In the genomic region with DNA sequence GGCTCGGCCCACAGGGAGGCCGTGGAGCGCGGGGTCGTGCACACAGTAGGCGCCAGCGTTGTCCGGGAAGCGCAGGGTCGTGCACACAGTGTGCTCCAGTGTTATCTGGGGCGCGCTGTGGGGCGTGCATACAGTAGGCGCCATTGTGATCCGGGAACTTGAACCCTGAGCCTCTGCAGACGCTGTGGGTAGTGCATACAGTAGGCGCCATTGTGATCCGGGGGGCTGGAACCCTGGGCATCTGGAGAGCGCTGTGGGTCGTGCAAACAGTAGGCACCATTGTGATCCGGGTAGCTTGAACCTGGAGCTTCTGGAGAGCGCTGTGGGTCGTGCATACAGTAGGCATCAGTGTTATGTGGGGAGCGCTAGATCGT, we compare ENCODE assay signal across 1 cellular context.
TF ChIP-seq lines count a peak whose summit lies in the region.

No MANE protein-coding gene starts in this region.

TF ChIP-seq in HepG2, 621 proteins besides CTCF, POLR2A, EP300 and RAD21 (continued from another document and continues in another):
- TF ChIP-seq, protein P1, sequence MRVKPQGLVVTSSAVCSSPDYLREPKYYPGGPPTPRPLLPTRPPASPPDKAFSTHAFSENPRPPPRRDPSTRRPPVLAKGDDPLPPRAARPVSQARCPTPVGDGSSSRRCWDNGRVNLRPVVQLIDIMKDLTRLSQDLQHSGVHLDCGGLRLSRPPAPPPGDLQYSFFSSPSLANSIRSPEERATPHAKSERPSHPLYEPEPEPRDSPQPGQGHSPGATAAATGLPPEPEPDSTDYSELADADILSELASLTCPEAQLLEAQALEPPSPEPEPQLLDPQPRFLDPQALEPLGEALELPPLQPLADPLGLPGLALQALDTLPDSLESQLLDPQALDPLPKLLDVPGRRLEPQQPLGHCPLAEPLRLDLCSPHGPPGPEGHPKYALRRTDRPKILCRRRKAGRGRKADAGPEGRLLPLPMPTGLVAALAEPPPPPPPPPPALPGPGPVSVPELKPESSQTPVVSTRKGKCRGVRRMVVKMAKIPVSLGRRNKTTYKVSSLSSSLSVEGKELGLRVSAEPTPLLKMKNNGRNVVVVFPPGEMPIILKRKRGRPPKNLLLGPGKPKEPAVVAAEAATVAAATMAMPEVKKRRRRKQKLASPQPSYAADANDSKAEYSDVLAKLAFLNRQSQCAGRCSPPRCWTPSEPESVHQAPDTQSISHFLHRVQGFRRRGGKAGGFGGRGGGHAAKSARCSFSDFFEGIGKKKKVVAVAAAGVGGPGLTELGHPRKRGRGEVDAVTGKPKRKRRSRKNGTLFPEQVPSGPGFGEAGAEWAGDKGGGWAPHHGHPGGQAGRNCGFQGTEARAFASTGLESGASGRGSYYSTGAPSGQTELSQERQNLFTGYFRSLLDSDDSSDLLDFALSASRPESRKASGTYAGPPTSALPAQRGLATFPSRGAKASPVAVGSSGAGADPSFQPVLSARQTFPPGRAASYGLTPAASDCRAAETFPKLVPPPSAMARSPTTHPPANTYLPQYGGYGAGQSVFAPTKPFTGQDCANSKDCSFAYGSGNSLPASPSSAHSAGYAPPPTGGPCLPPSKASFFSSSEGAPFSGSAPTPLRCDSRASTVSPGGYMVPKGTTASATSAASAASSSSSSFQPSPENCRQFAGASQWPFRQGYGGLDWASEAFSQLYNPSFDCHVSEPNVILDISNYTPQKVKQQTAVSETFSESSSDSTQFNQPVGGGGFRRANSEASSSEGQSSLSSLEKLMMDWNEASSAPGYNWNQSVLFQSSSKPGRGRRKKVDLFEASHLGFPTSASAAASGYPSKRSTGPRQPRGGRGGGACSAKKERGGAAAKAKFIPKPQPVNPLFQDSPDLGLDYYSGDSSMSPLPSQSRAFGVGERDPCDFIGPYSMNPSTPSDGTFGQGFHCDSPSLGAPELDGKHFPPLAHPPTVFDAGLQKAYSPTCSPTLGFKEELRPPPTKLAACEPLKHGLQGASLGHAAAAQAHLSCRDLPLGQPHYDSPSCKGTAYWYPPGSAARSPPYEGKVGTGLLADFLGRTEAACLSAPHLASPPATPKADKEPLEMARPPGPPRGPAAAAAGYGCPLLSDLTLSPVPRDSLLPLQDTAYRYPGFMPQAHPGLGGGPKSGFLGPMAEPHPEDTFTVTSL (CRISPR knock-in tag; IDR thresholded peaks at IDR 0.05; ENCODE audit: borderline replicate concordance): no peak
- TF ChIP-seq TGIF2 (CRISPR knock-in tag; IDR thresholded peaks at IDR 0.05): no peak
- TF ChIP-seq, protein P2, sequence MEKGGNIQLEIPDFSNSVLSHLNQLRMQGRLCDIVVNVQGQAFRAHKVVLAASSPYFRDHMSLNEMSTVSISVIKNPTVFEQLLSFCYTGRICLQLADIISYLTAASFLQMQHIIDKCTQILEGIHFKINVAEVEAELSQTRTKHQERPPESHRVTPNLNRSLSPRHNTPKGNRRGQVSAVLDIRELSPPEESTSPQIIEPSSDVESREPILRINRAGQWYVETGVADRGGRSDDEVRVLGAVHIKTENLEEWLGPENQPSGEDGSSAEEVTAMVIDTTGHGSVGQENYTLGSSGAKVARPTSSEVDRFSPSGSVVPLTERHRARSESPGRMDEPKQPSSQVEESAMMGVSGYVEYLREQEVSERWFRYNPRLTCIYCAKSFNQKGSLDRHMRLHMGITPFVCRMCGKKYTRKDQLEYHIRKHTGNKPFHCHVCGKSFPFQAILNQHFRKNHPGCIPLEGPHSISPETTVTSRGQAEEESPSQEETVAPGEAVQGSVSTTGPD (CRISPR knock-in tag; IDR thresholded peaks at IDR 0.05): no peak
- no peak for TF ChIP-seq NFRKB (IDR thresholded peaks at IDR 0.05)
- TF ChIP-seq ZKSCAN1 (IDR thresholded peaks at IDR 0.05; ENCODE audit: low read length): peak; percentile 16; the same call in 1 of the 2 replicates
- TF ChIP-seq SSRP1 (CRISPR knock-in tag; IDR thresholded peaks at IDR 0.05): 0 out of 2 replicates have a peak, but pooled peaks have one; percentile 38
- TF ChIP-seq, protein P3, sequence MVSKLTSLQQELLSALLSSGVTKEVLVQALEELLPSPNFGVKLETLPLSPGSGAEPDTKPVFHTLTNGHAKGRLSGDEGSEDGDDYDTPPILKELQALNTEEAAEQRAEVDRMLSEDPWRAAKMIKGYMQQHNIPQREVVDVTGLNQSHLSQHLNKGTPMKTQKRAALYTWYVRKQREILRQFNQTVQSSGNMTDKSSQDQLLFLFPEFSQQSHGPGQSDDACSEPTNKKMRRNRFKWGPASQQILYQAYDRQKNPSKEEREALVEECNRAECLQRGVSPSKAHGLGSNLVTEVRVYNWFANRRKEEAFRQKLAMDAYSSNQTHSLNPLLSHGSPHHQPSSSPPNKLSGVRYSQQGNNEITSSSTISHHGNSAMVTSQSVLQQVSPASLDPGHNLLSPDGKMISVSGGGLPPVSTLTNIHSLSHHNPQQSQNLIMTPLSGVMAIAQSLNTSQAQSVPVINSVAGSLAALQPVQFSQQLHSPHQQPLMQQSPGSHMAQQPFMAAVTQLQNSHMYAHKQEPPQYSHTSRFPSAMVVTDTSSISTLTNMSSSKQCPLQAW (CRISPR knock-in tag; IDR thresholded peaks at IDR 0.05): peak; percentile 35; the same call in 1 of the 2 replicates
- TF ChIP-seq ZNF550 (CRISPR knock-in tag; IDR thresholded peaks at IDR 0.05; ENCODE audit: borderline replicate concordance): 0 out of 2 replicates have a peak, but pooled peaks have one; percentile 41
- TF ChIP-seq ZBTB1 (CRISPR knock-in tag; IDR thresholded peaks at IDR 0.05; ENCODE audit: borderline replicate concordance): no peak
- TF ChIP-seq, protein P4, sequence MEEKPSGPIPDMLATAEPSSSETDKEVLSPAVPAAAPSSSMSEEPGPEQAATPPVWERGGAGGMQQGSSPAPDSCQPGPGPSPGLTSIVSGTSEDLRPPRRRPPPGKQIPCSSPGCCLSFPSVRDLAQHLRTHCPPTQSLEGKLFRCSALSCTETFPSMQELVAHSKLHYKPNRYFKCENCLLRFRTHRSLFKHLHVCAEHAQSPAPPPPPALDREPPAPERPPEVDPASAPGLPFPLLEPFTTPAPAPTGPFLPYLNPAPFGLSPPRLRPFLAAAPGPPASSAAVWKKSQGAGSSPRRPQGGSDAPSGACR (CRISPR knock-in tag; IDR thresholded peaks at IDR 0.05): 0 out of 2 replicates have a peak, but pooled peaks have one; percentile 18
- TF ChIP-seq ZNF891 (CRISPR knock-in tag; IDR thresholded peaks at IDR 0.05): 0 out of 2 replicates have a peak, but pooled peaks have one; percentile 63
- no peak for TF ChIP-seq SETDB1 (CRISPR knock-in tag; IDR thresholded peaks at IDR 0.05; ENCODE audit: borderline replicate concordance)
- peak; percentile 2; the same call in 1 of the 2 replicates for TF ChIP-seq ZIK1 (CRISPR knock-in tag; IDR thresholded peaks at IDR 0.05; ENCODE audit: borderline replicate concordance, low read depth)
- TF ChIP-seq, protein P5, sequence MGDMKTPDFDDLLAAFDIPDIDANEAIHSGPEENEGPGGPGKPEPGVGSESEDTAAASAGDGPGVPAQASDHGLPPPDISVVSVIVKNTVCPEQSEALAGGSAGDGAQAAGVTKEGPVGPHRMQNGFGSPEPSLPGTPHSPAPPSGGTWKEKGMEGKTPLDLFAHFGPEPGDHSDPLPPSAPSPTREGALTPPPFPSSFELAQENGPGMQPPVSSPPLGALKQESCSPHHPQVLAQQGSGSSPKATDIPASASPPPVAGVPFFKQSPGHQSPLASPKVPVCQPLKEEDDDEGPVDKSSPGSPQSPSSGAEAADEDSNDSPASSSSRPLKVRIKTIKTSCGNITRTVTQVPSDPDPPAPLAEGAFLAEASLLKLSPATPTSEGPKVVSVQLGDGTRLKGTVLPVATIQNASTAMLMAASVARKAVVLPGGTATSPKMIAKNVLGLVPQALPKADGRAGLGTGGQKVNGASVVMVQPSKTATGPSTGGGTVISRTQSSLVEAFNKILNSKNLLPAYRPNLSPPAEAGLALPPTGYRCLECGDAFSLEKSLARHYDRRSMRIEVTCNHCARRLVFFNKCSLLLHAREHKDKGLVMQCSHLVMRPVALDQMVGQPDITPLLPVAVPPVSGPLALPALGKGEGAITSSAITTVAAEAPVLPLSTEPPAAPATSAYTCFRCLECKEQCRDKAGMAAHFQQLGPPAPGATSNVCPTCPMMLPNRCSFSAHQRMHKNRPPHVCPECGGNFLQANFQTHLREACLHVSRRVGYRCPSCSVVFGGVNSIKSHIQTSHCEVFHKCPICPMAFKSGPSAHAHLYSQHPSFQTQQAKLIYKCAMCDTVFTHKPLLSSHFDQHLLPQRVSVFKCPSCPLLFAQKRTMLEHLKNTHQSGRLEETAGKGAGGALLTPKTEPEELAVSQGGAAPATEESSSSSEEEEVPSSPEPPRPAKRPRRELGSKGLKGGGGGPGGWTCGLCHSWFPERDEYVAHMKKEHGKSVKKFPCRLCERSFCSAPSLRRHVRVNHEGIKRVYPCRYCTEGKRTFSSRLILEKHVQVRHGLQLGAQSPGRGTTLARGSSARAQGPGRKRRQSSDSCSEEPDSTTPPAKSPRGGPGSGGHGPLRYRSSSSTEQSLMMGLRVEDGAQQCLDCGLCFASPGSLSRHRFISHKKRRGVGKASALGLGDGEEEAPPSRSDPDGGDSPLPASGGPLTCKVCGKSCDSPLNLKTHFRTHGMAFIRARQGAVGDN (CRISPR knock-in tag; IDR thresholded peaks at IDR 0.05): peak; percentile 51
- TF ChIP-seq HNRNPK (IDR thresholded peaks at IDR 0.05; ENCODE audit: low read depth, low read length, poor library complexity, severe bottlenecking): no peak
- peak; percentile 39 for TF ChIP-seq AGO1 (IDR thresholded peaks at IDR 0.05; ENCODE audit: low read depth, low read length, poor library complexity, severe bottlenecking)
- TF ChIP-seq, protein P6, sequence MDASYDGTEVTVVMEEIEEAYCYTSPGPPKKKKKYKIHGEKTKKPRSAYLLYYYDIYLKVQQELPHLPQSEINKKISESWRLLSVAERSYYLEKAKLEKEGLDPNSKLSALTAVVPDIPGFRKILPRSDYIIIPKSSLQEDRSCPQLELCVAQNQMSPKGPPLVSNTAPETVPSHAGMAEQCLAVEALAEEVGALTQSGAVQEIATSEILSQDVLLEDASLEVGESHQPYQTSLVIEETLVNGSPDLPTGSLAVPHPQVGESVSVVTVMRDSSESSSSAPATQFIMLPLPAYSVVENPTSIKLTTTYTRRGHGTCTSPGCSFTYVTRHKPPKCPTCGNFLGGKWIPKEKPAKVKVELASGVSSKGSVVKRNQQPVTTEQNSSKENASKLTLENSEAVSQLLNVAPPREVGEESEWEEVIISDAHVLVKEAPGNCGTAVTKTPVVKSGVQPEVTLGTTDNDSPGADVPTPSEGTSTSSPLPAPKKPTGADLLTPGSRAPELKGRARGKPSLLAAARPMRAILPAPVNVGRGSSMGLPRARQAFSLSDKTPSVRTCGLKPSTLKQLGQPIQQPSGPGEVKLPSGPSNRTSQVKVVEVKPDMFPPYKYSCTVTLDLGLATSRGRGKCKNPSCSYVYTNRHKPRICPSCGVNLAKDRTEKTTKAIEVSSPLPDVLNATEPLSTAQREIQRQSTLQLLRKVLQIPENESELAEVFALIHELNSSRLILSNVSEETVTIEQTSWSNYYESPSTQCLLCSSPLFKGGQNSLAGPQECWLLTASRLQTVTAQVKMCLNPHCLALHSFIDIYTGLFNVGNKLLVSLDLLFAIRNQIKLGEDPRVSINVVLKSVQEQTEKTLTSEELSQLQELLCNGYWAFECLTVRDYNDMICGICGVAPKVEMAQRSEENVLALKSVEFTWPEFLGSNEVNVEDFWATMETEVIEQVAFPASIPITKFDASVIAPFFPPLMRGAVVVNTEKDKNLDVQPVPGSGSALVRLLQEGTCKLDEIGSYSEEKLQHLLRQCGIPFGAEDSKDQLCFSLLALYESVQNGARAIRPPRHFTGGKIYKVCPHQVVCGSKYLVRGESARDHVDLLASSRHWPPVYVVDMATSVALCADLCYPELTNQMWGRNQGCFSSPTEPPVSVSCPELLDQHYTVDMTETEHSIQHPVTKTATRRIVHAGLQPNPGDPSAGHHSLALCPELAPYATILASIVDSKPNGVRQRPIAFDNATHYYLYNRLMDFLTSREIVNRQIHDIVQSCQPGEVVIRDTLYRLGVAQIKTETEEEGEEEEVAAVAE (CRISPR knock-in tag; IDR thresholded peaks at IDR 0.05; ENCODE audit: borderline replicate concordance): no peak
- peak; percentile 76 for TF ChIP-seq ZMYM3 (CRISPR knock-in tag; IDR thresholded peaks at IDR 0.05)
- 0 out of 2 replicates have a peak, but pooled peaks have one; percentile 25 for TF ChIP-seq ZNF430 (CRISPR knock-in tag; IDR thresholded peaks at IDR 0.05)
- TF ChIP-seq KMT2B (CRISPR knock-in tag; IDR thresholded peaks at IDR 0.05): 0 out of 2 replicates have a peak, but pooled peaks have one; percentile 4
- TF ChIP-seq AGO2 (optimal IDR thresholded peaks at IDR 0.05; ENCODE audit: low read depth, low read length): peak; percentile 80
- TF ChIP-seq, protein P7, sequence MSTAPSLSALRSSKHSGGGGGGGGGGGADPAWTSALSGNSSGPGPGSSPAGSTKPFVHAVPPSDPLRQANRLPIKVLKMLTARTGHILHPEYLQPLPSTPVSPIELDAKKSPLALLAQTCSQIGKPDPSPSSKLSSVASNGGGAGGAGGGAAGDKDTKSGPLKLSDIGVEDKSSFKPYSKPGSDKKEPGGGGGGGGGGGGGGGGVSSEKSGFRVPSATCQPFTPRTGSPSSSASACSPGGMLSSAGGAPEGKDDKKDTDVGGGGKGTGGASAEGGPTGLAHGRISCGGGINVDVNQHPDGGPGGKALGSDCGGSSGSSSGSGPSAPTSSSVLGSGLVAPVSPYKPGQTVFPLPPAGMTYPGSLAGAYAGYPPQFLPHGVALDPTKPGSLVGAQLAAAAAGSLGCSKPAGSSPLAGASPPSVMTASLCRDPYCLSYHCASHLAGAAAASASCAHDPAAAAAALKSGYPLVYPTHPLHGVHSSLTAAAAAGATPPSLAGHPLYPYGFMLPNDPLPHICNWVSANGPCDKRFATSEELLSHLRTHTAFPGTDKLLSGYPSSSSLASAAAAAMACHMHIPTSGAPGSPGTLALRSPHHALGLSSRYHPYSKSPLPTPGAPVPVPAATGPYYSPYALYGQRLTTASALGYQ (CRISPR knock-in tag; IDR thresholded peaks at IDR 0.05): no peak
- TF ChIP-seq, protein P8, sequence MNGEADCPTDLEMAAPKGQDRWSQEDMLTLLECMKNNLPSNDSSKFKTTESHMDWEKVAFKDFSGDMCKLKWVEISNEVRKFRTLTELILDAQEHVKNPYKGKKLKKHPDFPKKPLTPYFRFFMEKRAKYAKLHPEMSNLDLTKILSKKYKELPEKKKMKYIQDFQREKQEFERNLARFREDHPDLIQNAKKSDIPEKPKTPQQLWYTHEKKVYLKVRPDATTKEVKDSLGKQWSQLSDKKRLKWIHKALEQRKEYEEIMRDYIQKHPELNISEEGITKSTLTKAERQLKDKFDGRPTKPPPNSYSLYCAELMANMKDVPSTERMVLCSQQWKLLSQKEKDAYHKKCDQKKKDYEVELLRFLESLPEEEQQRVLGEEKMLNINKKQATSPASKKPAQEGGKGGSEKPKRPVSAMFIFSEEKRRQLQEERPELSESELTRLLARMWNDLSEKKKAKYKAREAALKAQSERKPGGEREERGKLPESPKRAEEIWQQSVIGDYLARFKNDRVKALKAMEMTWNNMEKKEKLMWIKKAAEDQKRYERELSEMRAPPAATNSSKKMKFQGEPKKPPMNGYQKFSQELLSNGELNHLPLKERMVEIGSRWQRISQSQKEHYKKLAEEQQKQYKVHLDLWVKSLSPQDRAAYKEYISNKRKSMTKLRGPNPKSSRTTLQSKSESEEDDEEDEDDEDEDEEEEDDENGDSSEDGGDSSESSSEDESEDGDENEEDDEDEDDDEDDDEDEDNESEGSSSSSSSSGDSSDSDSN (CRISPR knock-in tag; IDR thresholded peaks at IDR 0.05): peak; percentile 53; the same call in 1 of the 2 replicates
- TF ChIP-seq MIXL1 (CRISPR knock-in tag; IDR thresholded peaks at IDR 0.05): no peak
- TF ChIP-seq SIX1 (CRISPR knock-in tag; IDR thresholded peaks at IDR 0.05; ENCODE audit: borderline replicate concordance): no peak
- TF ChIP-seq SALL1 (CRISPR knock-in tag; IDR thresholded peaks at IDR 0.05): peak; percentile 39; the same call in 1 of the 2 replicates
- TF ChIP-seq PRMT3 (CRISPR knock-in tag; IDR thresholded peaks at IDR 0.05; ENCODE audit: borderline replicate concordance, low read depth): no peak
- no peak for TF ChIP-seq BORCS8-MEF2B (CRISPR knock-in tag; IDR thresholded peaks at IDR 0.05)
- TF ChIP-seq ZNF839 (CRISPR knock-in tag; IDR thresholded peaks at IDR 0.05; ENCODE audit: borderline replicate concordance): peak; percentile 80; the same call in 1 of the 2 replicates
- TF ChIP-seq REPIN1 (CRISPR knock-in tag; IDR thresholded peaks at IDR 0.05; ENCODE audit: borderline replicate concordance, low read depth): no peak
- peak; percentile 81 for TF ChIP-seq ZNF225 (CRISPR knock-in tag; IDR thresholded peaks at IDR 0.05)
